13 cellular contexts compared by ENCODE assay signal in the genomic region with DNA sequence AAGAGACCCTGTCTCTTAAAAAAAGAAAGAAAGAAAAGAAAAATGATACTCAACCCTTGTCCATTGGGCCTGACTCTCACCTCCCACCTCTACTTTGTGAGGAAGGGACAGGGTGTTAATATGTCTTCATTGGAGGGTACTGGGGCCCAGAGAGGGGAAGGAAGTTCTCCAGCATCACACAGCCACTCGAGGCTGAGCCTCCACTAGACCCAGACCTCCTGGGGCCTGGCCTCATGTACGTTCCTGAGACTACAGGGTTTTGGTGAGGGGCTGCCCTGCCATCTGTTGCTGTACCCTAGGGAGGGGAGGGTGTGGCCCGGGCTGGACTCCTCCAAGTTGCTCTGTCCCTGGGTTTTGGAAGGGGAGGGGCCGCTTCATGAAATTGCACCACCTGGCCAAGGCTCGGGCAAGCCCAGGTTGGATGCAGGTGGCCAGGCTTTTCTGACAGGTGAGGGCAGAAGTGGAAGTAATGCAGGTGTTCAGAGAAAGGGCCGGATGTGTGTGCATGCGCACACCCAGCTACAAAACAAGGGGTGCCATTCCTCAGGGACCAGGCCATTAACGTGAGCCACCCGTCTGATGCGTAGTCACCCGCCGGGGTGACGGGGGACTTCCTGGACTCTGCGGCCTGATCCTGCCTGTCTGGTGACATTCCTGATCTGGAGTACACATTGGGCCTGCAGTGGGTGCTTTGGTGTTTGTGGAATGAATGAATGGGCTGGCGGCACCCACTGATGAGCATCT. TPM values are rescaled to one million over a fixed set of nuclear protein-coding genes. Genes with fewer than 3 reads are reported as not detected.
DNase-seq lines count a peak whose midpoint lies in the region; TF ChIP-seq lines count a peak whose summit lies in the region.
"Had no signal": no experiment of that assay in that cellular context is flagged by ENCODE, and none has a peak within 500 bp of the region (broad histone marks: within the 10 kb centered on the region; RNA-seq: fewer than 3 reads in every experiment).

No MANE protein-coding gene starts in this region.

- TF ChIP-seq POLR2A in transverse colon (IDR thresholded peaks at IDR 0.05), result no peak

- no peaks in the 10 kb centered on the region for H3K36me3 ChIP-seq in transverse colon

- H3K27ac ChIP-seq in transverse colon, result peak overlapping the region in 3 of 4 donors; percentile 81 to 90 (median 89)
- H3K27ac ChIP-seq: parathyroid adenoma had no signal

- no peak overlapping the region for H3K4me3 ChIP-seq in transverse colon

- no peak for TF ChIP-seq CTCF in transverse colon (IDR thresholded peaks at IDR 0.05)

- H3K27me3 ChIP-seq in transverse colon, result no peaks in the 10 kb centered on the region

- DNase-seq in NCI-H187 (lab: John Stamatoyannopoulos, UW) (peak; percentile 20 to 30), NCI-H187 treated with DMSO at 0.1 percent for 48 hours (lab: John Stamatoyannopoulos, UW) (no peak), NCI-H69 (lab: John Stamatoyannopoulos, UW) (peak; percentile 92), islet precursor cell (peak; percentile 69), transverse colon (peak; percentile 45), NCI-H1930 (lab: John Stamatoyannopoulos, UW) (no peak), NCI-H446 treated with DMSO at 0.1 percent for 48 hours (lab: John Stamatoyannopoulos, UW) (no peak)
- DNase-seq in stimulated activated CD4-positive, alpha-beta T cell treated with anti-CD3 and anti-CD28 coated beads, Interleukin-4, amount 100 ng/mL, for 1 hour, result no peak
- DNase-seq: activated CD4-positive, alpha-beta T cell treated with anti-CD3 and anti-CD28 coated beads for 48 hours; activated effector memory CD4-positive, alpha-beta T cell treated with Interleukin-2 at 50 U/mL for 16 hours; caudate nucleus; immature natural killer cell had no signal

- no peaks in the 10 kb centered on the region for H3K9me3 ChIP-seq in transverse colon

- TF ChIP-seq EP300 in transverse colon (IDR thresholded peaks at IDR 0.05; ENCODE audit: low read depth), result no peak

- in situ Hi-C loops in transverse colon (cut with MboI; ENCODE audit: low pct_ligation_motif_present in 1 of 4, low pct_unique_long_range_greater_than_20kb in 1 of 4, low sequenced_read_pairs in 3 of 4), result no loop called here

- H3K4me1 ChIP-seq in transverse colon, result peaks cover 40 to 50% (median 48%) of the 10 kb centered on the region in 4 donors

- 51% methylated on average over 2 to 15 of the region's 15 CpGs for WGBS in transverse colon (ENCODE audit: low coverage in 1 of 2), 2 donors

- intact Hi-C loops in transverse colon (cut with DNase I; ENCODE audit: low total_unique reads), result no loop called here

RNA-seq across cellular contexts. Expression of a gene that starts 21.7 kb away (rescaled TPM):
- total RNA-seq in transverse colon, result 10 to 100 TPM in 3 of 4 donors, 1 to 10 TPM in 1; 4.6 to 22.4 (median 14.7) TPM

Comparison
In these comparisons a context has a peak if more than half of its experiments do, and no peak if none do; other contexts are left out.
1. DNase-seq: peak in NCI-H187 (2 of 2), NCI-H69 (single experiment), islet precursor cell (single experiment) and transverse colon (single experiment); none in NCI-H187 treated with DMSO at 0.1 percent for 48 hours (single experiment), stimulated activated CD4-positive, alpha-beta T cell treated with anti-CD3 and anti-CD28 coated beads, Interleukin-4, amount 100 ng/mL, for 1 hour (single experiment), NCI-H1930 (0 of 2) and NCI-H446 treated with DMSO at 0.1 percent for 48 hours (single experiment).